ENCODE assay signal across 8 cellular contexts in the genomic region with DNA sequence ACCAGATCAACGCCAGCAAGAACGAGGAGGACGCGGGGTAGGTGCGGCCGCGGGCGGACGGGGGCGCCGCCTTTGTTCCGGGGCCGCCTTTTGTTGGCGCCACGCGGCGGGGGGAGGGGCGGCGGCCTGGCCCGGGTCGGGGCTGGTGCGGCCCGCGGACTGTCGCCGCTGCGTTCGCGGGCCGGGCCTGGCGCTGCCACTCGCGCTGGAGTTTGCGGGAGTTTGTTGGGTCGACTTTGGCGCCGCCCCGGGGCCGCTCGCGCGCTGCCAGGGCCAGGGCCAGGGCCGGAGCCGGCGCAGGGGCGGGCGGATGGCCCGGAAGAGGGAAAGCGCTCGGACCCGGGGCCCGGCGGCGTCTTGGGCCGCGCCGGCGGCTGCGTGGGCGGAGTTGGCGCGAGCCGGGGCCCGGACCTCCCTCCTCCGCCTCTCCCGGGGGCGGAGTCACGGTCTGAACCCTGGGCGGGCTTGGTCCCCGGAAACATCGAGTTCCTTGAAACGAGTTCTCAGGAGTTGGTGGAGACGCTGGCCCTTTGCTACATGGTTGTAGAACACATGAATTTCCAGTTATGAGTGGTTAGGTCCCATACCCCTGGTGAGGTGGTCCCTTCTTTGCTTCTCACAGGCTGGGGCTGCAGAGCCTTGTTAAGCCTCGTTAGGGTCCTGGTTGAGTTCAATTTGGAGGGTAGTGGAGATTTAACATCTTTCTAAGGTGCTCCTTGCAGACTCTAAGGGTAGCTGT.
DNase-seq lines count a peak whose midpoint lies in the region; ATAC-seq and TF ChIP-seq lines count a peak whose summit lies in the region.

No MANE protein-coding gene starts in this region.

- no peaks in the 10 kb centered on the region for H3K9me3 ChIP-seq in mucosa of rectum (ENCODE audit: control insufficient read depth in 2 of 2, low read length in 2 of 2)

- H3K27me3 ChIP-seq in mucosa of rectum (ENCODE audit: control insufficient read depth in 2 of 2, insufficient read depth in 2 of 2, low read length in 2 of 2): no peaks in the 10 kb centered on the region

- ATAC-seq in GM18867 (IDR thresholded peaks at IDR 0.05; ENCODE audit: unreplicated experiment) (peak; percentile 50), HG03097 (IDR thresholded peaks at IDR 0.05; ENCODE audit: low FRiP score, unreplicated experiment) (peak; percentile 49)

- TF ChIP-seq CTCF in AG10803 (conservative IDR thresholded peaks at IDR 0.05; ENCODE audit: low read length): no peak

- H3K9ac ChIP-seq in mucosa of rectum (ENCODE audit: low read depth in 1 of 2, low read length in 2 of 2): peak overlapping the region; percentile 98

- DNase-seq in AG10803 (ENCODE audit: low read depth) (peak; percentile 68), NCI-H774 (lab: John Stamatoyannopoulos, UW) (peak; percentile 57), activated T-cell treated with anti-CD3 and anti-CD28 coated beads for 24 hours (ENCODE audit: low read depth) (peak; percentile 69), epithelial cell of prostate (ENCODE audit: low read depth, low spot score) (no peak)
- peak; percentile 45 to 52 for DNase-seq in stimulated activated CD8-positive, alpha-beta memory T cell treated with anti-CD3 and anti-CD28 coated beads, Interleukin-4, amount 100 ng/mL, for 4 hours (ENCODE audit: low read depth in 2 of 2, low spot score in 1 of 2)

- H3K4me1 ChIP-seq in mucosa of rectum (ENCODE audit: control insufficient read depth in 2 of 2, insufficient read depth in 2 of 2, low read length in 2 of 2): peaks cover 54% of the 10 kb centered on the region in 2 donors

- peak overlapping the region; percentile 82 for H3K27ac ChIP-seq in epithelial cell of prostate
- peak overlapping the region; percentile 95 to 98 for H3K27ac ChIP-seq in mucosa of rectum (ENCODE audit: low read depth in 2 of 2, low read length in 2 of 2)

- peak overlapping the region; percentile 95 for H3K4me3 ChIP-seq in AG10803 (ENCODE audit: low read length)
- peak overlapping the region; percentile 93 to 98 for H3K4me3 ChIP-seq in mucosa of rectum (ENCODE audit: low read length in 2 of 2)

- peaks cover 35 to 40% of the 10 kb centered on the region in 2 donors for H3K36me3 ChIP-seq in mucosa of rectum (ENCODE audit: control insufficient read depth in 2 of 2, insufficient read depth in 2 of 2, low read length in 2 of 2)
